21 cellular contexts compared by ENCODE assay signal in genomic region chr6:157110620-157111019, GRCh38.
A peak's percentile ranks its signal among the peaks of the same experiment; 100 is the strongest.
DNase-seq lines count a peak whose midpoint lies in the region; TF ChIP-seq lines count a peak whose summit lies in the region.
"Had no signal": no experiment of that assay in that cellular context is flagged by ENCODE, and none has a peak within 500 bp of the region (broad histone marks: within the 10 kb centered on the region; RNA-seq: fewer than 3 reads in every experiment).

No MANE protein-coding gene starts in this region.

- H3K4me3 Mint-ChIP-seq in Caco-2 (ENCODE audit: unreplicated experiment), result peak overlapping the region; percentile 29
- H3K4me3 Mint-ChIP-seq: effector memory CD8-positive, alpha-beta T cell; T-helper 17 cell; WTC11 had no signal

- H3K36me3 Mint-ChIP-seq in Caco-2 (ENCODE audit: insufficient read depth, unreplicated experiment), result peaks cover 36% of the 10 kb centered on the region

- no peaks in the 10 kb centered on the region for H3K27me3 Mint-ChIP-seq in Caco-2 (ENCODE audit: insufficient read depth, unreplicated experiment)
- H3K27me3 Mint-ChIP-seq: effector memory CD8-positive, alpha-beta T cell; T-helper 17 cell had no signal

- POLR2A ChIA-PET in Caco-2 (lab: Charles Lee), result interaction anchor here (0.6 kb wide), 1 partner anchor 25 kb away, joined by 3 read pairs; no protein-coding TSS in a partner anchor

- intact Hi-C loops in Caco-2 (cut with micrococcal nuclease; ENCODE audit: unreplicated experiment), result no loop called here

- peak overlapping the region; percentile 29 for H3K27ac Mint-ChIP-seq in Caco-2 (ENCODE audit: unreplicated experiment)
- H3K27ac Mint-ChIP-seq: T-helper 17 cell, WTC11 had no signal

- H3K4me3 ChIP-seq in Caco-2 (ENCODE audit: low read depth, low read length) (no peak overlapping the region), fibroblast of mammary gland (ENCODE audit: control insufficient read depth, low read depth, low read length) (no peak overlapping the region), skeletal muscle cell (ENCODE audit: low read depth, low read length) (no peak overlapping the region)
- H3K4me3 ChIP-seq: GM12878 had no signal

- H3K36me3 ChIP-seq in Caco-2 (ENCODE audit: control insufficient read depth, insufficient read depth, low read length), result no peaks in the 10 kb centered on the region

- peaks cover 17% of the 10 kb centered on the region for H3K4me1 ChIP-seq in Caco-2

- H3K4me1 Mint-ChIP-seq in Caco-2 (ENCODE audit: low read depth, unreplicated experiment), result peaks cover 33% of the 10 kb centered on the region

- TF ChIP-seq CTCF in Caco-2 (IDR thresholded peaks at IDR 0.05; ENCODE audit: insufficient read depth in 1 of 2, low read depth in 1 of 2, low read length in 1 of 2, severe bottlenecking in 1 of 2, unreplicated experiment in 1 of 2), result no peak
- no peak for TF ChIP-seq CTCF in fibroblast of mammary gland (conservative IDR thresholded peaks at IDR 0.05; ENCODE audit: control insufficient read depth, insufficient read depth, low read depth, low read length)

- no peaks in the 10 kb centered on the region for H3K27me3 ChIP-seq in Caco-2 (replicated peaks; ENCODE audit: control insufficient read depth, insufficient read depth, low read length)
- H3K27me3 ChIP-seq: BE2C had no signal

- no TSS peak for BruUV-seq in Caco-2 (replicated peaks; lab: Mats Ljungman, UMichigan)

- CTCF ChIA-PET in Caco-2 (lab: Charles Lee), result no interaction called here

- peak; percentile 52 to 60 for DNase-seq in Caco-2
- peak; percentile 33 for DNase-seq in M059J (ENCODE audit: low read depth)
- peak; percentile 58 for DNase-seq in fibroblast of mammary gland (ENCODE audit: low read depth)
- DNase-seq in skeletal muscle cell (ENCODE audit: low read depth), result peak; percentile 39
- DNase-seq in T-helper 1 cell, result no peak
- DNase-seq in islet precursor cell, result no peak
- no peak for DNase-seq in dedifferentiated amniotic fluid mesenchymal stem cell (ENCODE audit: extremely low spot score)
- DNase-seq: BE2C; caudate nucleus; effector memory CD8-positive, alpha-beta T cell; GF-D8; NCI-H1092 treated with DMSO at 0.1 percent for 48 hours; NCI-H2081; NCI-H524 treated with DMSO at 0.1 percent for 48 hours; OCI-M1; right cardiac atrium; SIG-M5; stimulated activated CD4-positive, alpha-beta T cell treated with anti-CD3 and anti-CD28 coated beads, Interleukin-2, amount 100 ng/mL, for 24 hours; T-helper 17 cell had no signal

- H3K9me3 ChIP-seq in Caco-2, result no peaks in the 10 kb centered on the region
- H3K9me3 ChIP-seq: BE2C had no signal

- peaks cover 9% of the 10 kb centered on the region for H3K9me3 Mint-ChIP-seq in Caco-2 (ENCODE audit: unreplicated experiment)

Comparison
In these comparisons a context has a peak if more than half of its experiments do, and no peak if none do; other contexts are left out.
1. DNase-seq: peak in Caco-2 (2 of 2), M059J (single experiment), fibroblast of mammary gland (single experiment) and skeletal muscle cell (single experiment); none in T-helper 1 cell (0 of 5), islet precursor cell (single experiment) and dedifferentiated amniotic fluid mesenchymal stem cell (single experiment).